In genomic region chr13:46949211-46949610, GRCh38 we compare ENCODE assay signal across 32 cellular contexts. TPM values are rescaled to one million over a fixed set of nuclear protein-coding genes. Genes with fewer than 3 reads are reported as not detected.
"Had no signal": no experiment of that assay in that cellular context is flagged by ENCODE, and none has a peak within 500 bp of the region (broad histone marks: within the 10 kb centered on the region; RNA-seq: fewer than 3 reads in every experiment).

No MANE protein-coding gene starts in this region.

- H3K36me3 Mint-ChIP-seq: activated CD4-positive, alpha-beta memory T cell treated with anti-CD3 and anti-CD28 coated beads for 36 hours; activated naive CD4-positive, alpha-beta T cell treated with anti-CD3 and anti-CD28 coated beads, Interleukin-2, amount 10 ng/mL, durations not matched to agents 7 days and 5 days; activated naive CD8-positive, alpha-beta T cell; brain had no signal

- H3K4me3 ChIP-seq: K562, SJCRH30, SK-N-MC had no signal

- H3K27me3 ChIP-seq: SJCRH30 had no signal

- H3K9me3 ChIP-seq: SJCRH30 had no signal

- H3K4me1 ChIP-seq: SJCRH30 had no signal

- H3K4me1 Mint-ChIP-seq: activated CD4-positive, alpha-beta T cell treated with anti-CD3 and anti-CD28 coated beads for 36 hours; activated naive CD4-positive, alpha-beta T cell treated with anti-CD3 and anti-CD28 coated beads, Interleukin-2, amount 10 ng/mL, durations not matched to agents 7 days and 5 days; brain had no signal

- DNase-seq: activated CD4-positive, alpha-beta memory T cell treated with anti-CD3 and anti-CD28 coated beads for 36 hours; activated CD4-positive, alpha-beta T cell treated with anti-CD3 and anti-CD28 coated beads for 36 hours; activated CD4-positive, alpha-beta T cell treated with anti-CD3 and anti-CD28 coated beads, Interleukin-2, amount 50 U/mL, for 1 hour; activated CD8-positive, alpha-beta memory T cell treated with anti-CD3 and anti-CD28 coated beads, Interleukin-2, amount 50 U/mL, for 4 hours; activated gamma-delta T cell treated with Interleukin-2 at 50 U/mL for 16 hours; activated naive CD4-positive, alpha-beta T cell treated with anti-CD3 and anti-CD28 coated beads, Interleukin-2, amount 10 ng/mL, durations not matched to agents 7 days and 5 days; activated naive CD8-positive, alpha-beta T cell treated with anti-CD3 and anti-CD28 coated beads, Interleukin-2, amount 50 U/mL, for 24 hours; activated T-cell treated with anti-CD3 and anti-CD28 coated beads for 4 hours; activated T-cell treated with anti-CD3 and anti-CD28 coated beads, Interleukin-2, amount 50 U/mL, for 4 hours; anterior cingulate cortex; central memory CD4-positive, alpha-beta T cell; NCI-H1105; NCI-H1417 treated with DMSO at 0.1 percent for 48 hours; NCI-H1930; NCI-H2081 treated with DMSO at 0.1 percent for 48 hours; NCI-H345; NCI-H510A; NCI-H526; NCI-H748 treated with DMSO at 0.1 percent for 48 hours; NK-92 treated with Interleukin-12 subunit alpha and Interleukin-12 subunit beta, amount 100 ng/mL, for 24 hours; SHP77; SJCRH30 had no signal

- FAIRE-seq: K562, TTC549 had no signal

- H3K27ac Mint-ChIP-seq: activated CD4-positive, alpha-beta memory T cell treated with anti-CD3 and anti-CD28 coated beads for 36 hours; activated CD4-positive, alpha-beta T cell treated with anti-CD3 and anti-CD28 coated beads for 36 hours; activated naive CD4-positive, alpha-beta T cell treated with anti-CD3 and anti-CD28 coated beads, Interleukin-2, amount 10 ng/mL, durations not matched to agents 7 days and 5 days; activated naive CD8-positive, alpha-beta T cell; activated naive CD8-positive, alpha-beta T cell treated with anti-CD3 and anti-CD28 coated beads, Interleukin-2, amount 50 U/mL, for 24 hours; activated T-helper 1 cell treated with anti-CD3 and anti-CD28 coated beads, Interleukin-12 subunit alpha, Interleukin-12 subunit beta, Interleukin-2, Interleukin-4 antibody, amounts not matched to agents 30 ng/mL and 10 ng/mL and 1 ng/mL, durations not matched to agents 14 hours and 24 hours and 36 hours; brain; T-helper 1 cell treated with Interleukin-12 subunit alpha and Interleukin-12 subunit beta and Interleukin-4 antibody, amounts not matched to agents 30 μg/mL and 1 μg/mL, for 36 hours; T-helper 2 cell treated with Interferon-gamma antibody and Interleukin-4, amounts not matched to agents 5 μg/mL and 100 μg/mL, for 36 hours had no signal

- ATAC-seq: activated CD4-positive, alpha-beta T cell treated with anti-CD3 and anti-CD28 coated beads for 36 hours; activated CD4-positive, CD25-positive, alpha-beta regulatory T cell treated with anti-CD3 and anti-CD28 coated beads, Interleukin-2, amount 50 U/mL, for 24 hours; activated naive CD8-positive, alpha-beta T cell treated with anti-CD3 and anti-CD28 coated beads, Interleukin-2, amount 50 U/mL, for 24 hours; activated T-cell treated with anti-CD3 and anti-CD28 coated beads, Interleukin-2, amount 50 U/mL, for 4 hours; K562; WTC11 had no signal

- H3K27ac ChIP-seq: SJCRH30, SK-N-MC had no signal

- H3K4me3 Mint-ChIP-seq: activated CD4-positive, alpha-beta memory T cell treated with anti-CD3 and anti-CD28 coated beads for 36 hours; activated CD4-positive, alpha-beta T cell treated with anti-CD3 and anti-CD28 coated beads for 36 hours; activated naive CD4-positive, alpha-beta T cell treated with anti-CD3 and anti-CD28 coated beads, Interleukin-2, amount 10 ng/mL, durations not matched to agents 7 days and 5 days; activated naive CD8-positive, alpha-beta T cell; activated naive CD8-positive, alpha-beta T cell treated with anti-CD3 and anti-CD28 coated beads, Interleukin-2, amount 50 U/mL, for 24 hours; activated T-cell treated with anti-CD3 and anti-CD28 coated beads, Interleukin-2, amount 50 U/mL, for 4 hours; activated T-helper 1 cell treated with anti-CD3 and anti-CD28 coated beads, Interleukin-12 subunit alpha, Interleukin-12 subunit beta, Interleukin-2, Interleukin-4 antibody, amounts not matched to agents 30 ng/mL and 10 ng/mL and 1 ng/mL, durations not matched to agents 14 hours and 24 hours and 36 hours; brain; T-helper 1 cell treated with Interleukin-12 subunit alpha and Interleukin-12 subunit beta and Interleukin-4 antibody, amounts not matched to agents 30 μg/mL and 1 μg/mL, for 36 hours; T-helper 2 cell treated with Interferon-gamma antibody and Interleukin-4, amounts not matched to agents 5 μg/mL and 100 μg/mL, for 36 hours; WTC11 had no signal

- H3K36me3 ChIP-seq: SJCRH30 had no signal

- H3K9me3 Mint-ChIP-seq: activated naive CD4-positive, alpha-beta T cell treated with anti-CD3 and anti-CD28 coated beads, Interleukin-2, amount 10 ng/mL, durations not matched to agents 7 days and 5 days; T-helper 1 cell treated with Interleukin-12 subunit alpha and Interleukin-12 subunit beta and Interleukin-4 antibody, amounts not matched to agents 30 μg/mL and 1 μg/mL, for 36 hours had no signal

- H3K27me3 Mint-ChIP-seq: activated CD4-positive, alpha-beta memory T cell treated with anti-CD3 and anti-CD28 coated beads for 36 hours; activated CD4-positive, alpha-beta T cell treated with anti-CD3 and anti-CD28 coated beads for 36 hours; activated naive CD4-positive, alpha-beta T cell treated with anti-CD3 and anti-CD28 coated beads, Interleukin-2, amount 10 ng/mL, durations not matched to agents 7 days and 5 days; activated naive CD8-positive, alpha-beta T cell; brain had no signal

RNA-seq across cellular contexts. Expression of gene HTR2A, which starts 52.4 kb away (rescaled TPM):
- total RNA-seq: activated CD4-positive, alpha-beta memory T cell treated with anti-CD3 and anti-CD28 coated beads for 36 hours; activated CD4-positive, alpha-beta T cell treated with anti-CD3 and anti-CD28 coated beads for 36 hours; activated T-cell treated with anti-CD3 and anti-CD28 coated beads, Interleukin-2, amount 50 U/mL, for 4 hours; activated T-helper 1 cell treated with anti-CD3 and anti-CD28 coated beads, Interleukin-12 subunit alpha, Interleukin-12 subunit beta, Interleukin-2, Interleukin-4 antibody, amounts not matched to agents 30 ng/mL and 10 ng/mL and 1 ng/mL, durations not matched to agents 14 hours and 24 hours and 36 hours; K562; WTC11 had no signal
- polyA plus RNA-seq: K562 had no signal
